In the genomic region with DNA sequence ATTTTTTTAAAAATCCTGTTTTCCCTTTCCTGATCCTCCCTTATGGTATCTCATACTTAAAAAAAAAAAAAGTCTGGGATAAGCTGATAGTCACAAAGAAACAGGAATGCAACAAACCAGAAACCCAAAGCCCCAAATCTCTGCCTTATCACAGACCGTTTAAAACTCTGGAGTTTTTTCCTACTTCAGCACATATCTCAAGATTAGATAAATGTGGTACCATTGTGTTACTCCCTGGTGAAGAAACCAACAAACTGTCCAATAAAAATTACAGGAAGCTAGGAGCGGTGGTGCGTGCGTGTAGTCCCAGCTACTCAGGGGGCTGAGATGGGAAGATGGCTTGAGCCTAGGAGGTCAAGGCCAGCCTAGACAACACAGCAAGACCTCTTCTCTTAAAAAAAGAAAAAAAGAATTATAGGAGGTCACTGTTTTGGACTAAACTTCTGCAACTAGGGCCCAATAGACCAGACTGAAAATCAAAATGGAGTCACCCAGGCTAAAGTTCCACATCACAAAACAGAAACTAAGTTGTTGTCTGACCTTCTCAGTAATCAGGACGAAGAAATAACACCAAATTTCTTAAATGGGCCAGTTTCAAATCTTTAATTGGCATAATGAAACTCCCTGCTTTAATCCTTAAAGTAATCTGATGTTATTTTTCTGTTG, we compare ENCODE assay signal across 9 cellular contexts. TPM values are rescaled to one million over a fixed set of nuclear protein-coding genes. Genes with fewer than 3 reads are reported as not detected.
DNase-seq lines count a peak whose midpoint lies in the region; ATAC-seq, FAIRE-seq and TF ChIP-seq lines count a peak whose summit lies in the region.
"Had no signal": no experiment of that assay in that cellular context is flagged by ENCODE, and none has a peak within 500 bp of the region (broad histone marks: within the 10 kb centered on the region; RNA-seq: fewer than 3 reads in every experiment).

No MANE protein-coding gene starts in this region.

- TF ChIP-seq CTCF in A549 (IDR thresholded peaks at IDR 0.05) = no peak
- TF ChIP-seq CTCF in nephron (IDR thresholded peaks at IDR 0.05; ENCODE audit: unreplicated experiment in 3 of 3) = no peak

- POLR2A ChIA-PET in A549 (lab: Yijun Ruan, JAX) = interaction anchor here (1.1 to 1.7 kb wide), 4 partner anchors 95 to 522 kb away, joined by 3 to 7 read pairs (median 4); a partner anchor contains a TSS

- DNase-seq in A549 (ENCODE audit: low read depth in 1 of 2, low spot score in 1 of 2) = no peak
- peak; percentile 21 for DNase-seq in M059J (ENCODE audit: low read depth)
- no peak for DNase-seq in NCI-H146 (lab: John Stamatoyannopoulos, UW)
- DNase-seq in GM03348 (ENCODE audit: low spot score) = no peak
- no peak for DNase-seq in DMS153 (lab: John Stamatoyannopoulos, UW)
- DNase-seq: CD4-positive, CD25-positive, alpha-beta regulatory T cell had no signal

- no peaks in the 10 kb centered on the region for H3K9me3 Mint-ChIP-seq in dendritic cell treated with granulocyte-macrophage colony-stimulating factor and Interleukin-4, amounts not matched to agents 40 ng/mL and 50 ng/mL, for 4 days
- H3K9me3 Mint-ChIP-seq in nephron = no peaks in the 10 kb centered on the region
- H3K9me3 Mint-ChIP-seq: CD4-positive, CD25-positive, alpha-beta regulatory T cell had no signal

- peak overlapping the region; percentile 48 for H3K4me3 Mint-ChIP-seq in dendritic cell treated with granulocyte-macrophage colony-stimulating factor and Interleukin-4, amounts not matched to agents 40 ng/mL and 50 ng/mL, for 4 days
- H3K4me3 Mint-ChIP-seq in nephron = peak overlapping the region in 1 of 3 experiments; percentile 49

- CTCF ChIA-PET in A549 (lab: Yijun Ruan, JAX) = interaction anchor here (0.6 to 2.3 kb wide), 4 partner anchors 11 to 174 kb away, joined by 3 to 12 read pairs (median 5); no protein-coding TSS in a partner anchor

- H3K4me1 Mint-ChIP-seq in dendritic cell treated with granulocyte-macrophage colony-stimulating factor and Interleukin-4, amounts not matched to agents 40 ng/mL and 50 ng/mL, for 4 days (ENCODE audit: low read depth) = peaks cover 82% of the 10 kb centered on the region
- peaks cover 14% of the 10 kb centered on the region for H3K4me1 Mint-ChIP-seq in nephron

- no peak for TF ChIP-seq RAD21 in A549 (conservative IDR thresholded peaks at IDR 0.05 in 1 of 2, IDR thresholded peaks at IDR 0.05 in 1 of 2)

- peak overlapping the region; percentile 84 to 86 for H3K27ac ChIP-seq in A549

- no peak for FAIRE-seq in A549 (lab: Jason Lieb, UNC)

- no peak overlapping the region for H3K4me3 ChIP-seq in A549

- intact Hi-C loops in dendritic cell treated with granulocyte-macrophage colony-stimulating factor and Interleukin-4, amounts not matched to agents 40 ng/mL and 50 ng/mL, for 4 days (cut with micrococcal nuclease) = loop anchor here (1.0 to 2.0 kb wide), 4 partner anchors 9 to 145 kb away; no protein-coding TSS in a partner anchor

- peaks cover 72% of the 10 kb centered on the region for H3K36me3 Mint-ChIP-seq in dendritic cell treated with granulocyte-macrophage colony-stimulating factor and Interleukin-4, amounts not matched to agents 40 ng/mL and 50 ng/mL, for 4 days (ENCODE audit: low read depth)
- no peaks in the 10 kb centered on the region for H3K36me3 Mint-ChIP-seq in nephron (ENCODE audit: low read depth)
- H3K36me3 Mint-ChIP-seq: CD4-positive, CD25-positive, alpha-beta regulatory T cell had no signal

- no peaks in the 10 kb centered on the region for H3K27me3 Mint-ChIP-seq in dendritic cell treated with granulocyte-macrophage colony-stimulating factor and Interleukin-4, amounts not matched to agents 40 ng/mL and 50 ng/mL, for 4 days
- H3K27me3 Mint-ChIP-seq in nephron (ENCODE audit: low read depth) = no peaks in the 10 kb centered on the region

- H3K27ac Mint-ChIP-seq in dendritic cell treated with granulocyte-macrophage colony-stimulating factor and Interleukin-4, amounts not matched to agents 40 ng/mL and 50 ng/mL, for 4 days = peak overlapping the region; percentile 98
- H3K27ac Mint-ChIP-seq in nephron = peak overlapping the region; percentile 91 to 99 (median 96)

- ATAC-seq in A549 (no peak), HG03039 (IDR thresholded peaks at IDR 0.05; ENCODE audit: unreplicated experiment) (no peak)

- TF ChIP-seq POLR2A in A549 (IDR thresholded peaks at IDR 0.05; ENCODE audit: low read length) = no peak

- peak overlapping the region; percentile 75 for H3K4me2 ChIP-seq in A549

- no peaks in the 10 kb centered on the region for H3K9me3 ChIP-seq in A549

- no peak for TF ChIP-seq EP300 in A549 (IDR thresholded peaks at IDR 0.05)

- H3K4me1 ChIP-seq in A549 = peaks cover 61% of the 10 kb centered on the region

- WGBS in A549 (ENCODE audit: missing lambda C conversion rate) = 57% methylated on average over 5 of the region's 5 CpGs

TF ChIP-seq in A549, 52 proteins besides CTCF, POLR2A, EP300 and RAD21:
- TF ChIP-seq SMC3 (IDR thresholded peaks at IDR 0.05) = no peak
- no peak for TF ChIP-seq KDM5A (IDR thresholded peaks at IDR 0.05)
- TF ChIP-seq, protein P1, sequence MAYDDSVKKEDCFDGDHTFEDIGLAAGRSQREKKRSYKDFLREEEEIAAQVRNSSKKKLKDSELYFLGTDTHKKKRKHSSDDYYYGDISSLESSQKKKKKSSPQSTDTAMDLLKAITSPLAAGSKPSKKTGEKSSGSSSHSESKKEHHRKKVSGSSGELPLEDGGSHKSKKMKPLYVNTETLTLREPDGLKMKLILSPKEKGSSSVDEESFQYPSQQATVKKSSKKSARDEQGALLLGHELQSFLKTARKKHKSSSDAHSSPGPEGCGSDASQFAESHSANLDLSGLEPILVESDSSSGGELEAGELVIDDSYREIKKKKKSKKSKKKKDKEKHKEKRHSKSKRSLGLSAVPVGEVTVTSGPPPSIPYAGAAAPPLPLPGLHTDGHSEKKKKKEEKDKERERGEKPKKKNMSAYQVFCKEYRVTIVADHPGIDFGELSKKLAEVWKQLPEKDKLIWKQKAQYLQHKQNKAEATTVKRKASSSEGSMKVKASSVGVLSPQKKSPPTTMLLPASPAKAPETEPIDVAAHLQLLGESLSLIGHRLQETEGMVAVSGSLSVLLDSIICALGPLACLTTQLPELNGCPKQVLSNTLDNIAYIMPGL (CRISPR knock-in tag; IDR thresholded peaks at IDR 0.05; ENCODE audit: borderline replicate concordance) = peak; percentile 96
- TF ChIP-seq, protein P2, sequence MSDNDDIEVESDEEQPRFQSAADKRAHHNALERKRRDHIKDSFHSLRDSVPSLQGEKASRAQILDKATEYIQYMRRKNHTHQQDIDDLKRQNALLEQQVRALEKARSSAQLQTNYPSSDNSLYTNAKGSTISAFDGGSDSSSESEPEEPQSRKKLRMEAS (IDR thresholded peaks at IDR 0.05) = no peak
- TF ChIP-seq, protein P3, sequence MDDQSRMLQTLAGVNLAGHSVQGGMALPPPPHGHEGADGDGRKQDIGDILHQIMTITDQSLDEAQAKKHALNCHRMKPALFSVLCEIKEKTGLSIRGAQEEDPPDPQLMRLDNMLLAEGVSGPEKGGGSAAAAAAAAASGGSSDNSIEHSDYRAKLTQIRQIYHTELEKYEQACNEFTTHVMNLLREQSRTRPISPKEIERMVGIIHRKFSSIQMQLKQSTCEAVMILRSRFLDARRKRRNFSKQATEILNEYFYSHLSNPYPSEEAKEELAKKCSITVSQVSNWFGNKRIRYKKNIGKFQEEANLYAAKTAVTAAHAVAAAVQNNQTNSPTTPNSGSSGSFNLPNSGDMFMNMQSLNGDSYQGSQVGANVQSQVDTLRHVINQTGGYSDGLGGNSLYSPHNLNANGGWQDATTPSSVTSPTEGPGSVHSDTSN (IDR thresholded peaks at IDR 0.05) = no peak
- TF ChIP-seq JUN (IDR thresholded peaks at IDR 0.05) = no peak
- no peak for TF ChIP-seq NFE2L2 (conservative IDR thresholded peaks at IDR 0.05; ENCODE audit: low read length)
- TF ChIP-seq FOXS1 (CRISPR knock-in tag; IDR thresholded peaks at IDR 0.05) = peak; percentile 98
- no peak for TF ChIP-seq NR3C1 (IDR thresholded peaks at IDR 0.05)
- TF ChIP-seq TFCP2L1 (CRISPR knock-in tag; IDR thresholded peaks at IDR 0.05) = peak; percentile 20; the same call in 1 of the 2 replicates
- no peak for TF ChIP-seq CBX2 (IDR thresholded peaks at IDR 0.05; ENCODE audit: borderline replicate concordance, low read depth)
- TF ChIP-seq ZNF302 (CRISPR knock-in tag; IDR thresholded peaks at IDR 0.05) = peak; percentile 96
- peak; percentile 99 for TF ChIP-seq HOXB13 (CRISPR knock-in tag; IDR thresholded peaks at IDR 0.05; ENCODE audit: low read depth)
- peak; percentile 60; the same call in 1 of the 2 replicates for TF ChIP-seq RARB (CRISPR knock-in tag; IDR thresholded peaks at IDR 0.05)
- no peak for TF ChIP-seq MAFK (IDR thresholded peaks at IDR 0.05; ENCODE audit: partially characterized antibody)
- peak; percentile 91 for TF ChIP-seq HOXA7 (CRISPR knock-in tag; IDR thresholded peaks at IDR 0.05)
- TF ChIP-seq, protein P4, sequence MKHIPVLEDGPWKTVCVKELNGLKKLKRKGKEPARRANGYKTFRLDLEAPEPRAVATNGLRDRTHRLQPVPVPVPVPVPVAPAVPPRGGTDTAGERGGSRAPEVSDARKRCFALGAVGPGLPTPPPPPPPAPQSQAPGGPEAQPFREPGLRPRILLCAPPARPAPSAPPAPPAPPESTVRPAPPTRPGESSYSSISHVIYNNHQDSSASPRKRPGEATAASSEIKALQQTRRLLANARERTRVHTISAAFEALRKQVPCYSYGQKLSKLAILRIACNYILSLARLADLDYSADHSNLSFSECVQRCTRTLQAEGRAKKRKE (CRISPR knock-in tag; IDR thresholded peaks at IDR 0.05; ENCODE audit: low read depth) = peak; percentile 98
- peak; percentile 96 for TF ChIP-seq ZSCAN20 (CRISPR knock-in tag; IDR thresholded peaks at IDR 0.05)
- TF ChIP-seq NPAS2 (CRISPR knock-in tag; IDR thresholded peaks at IDR 0.05; ENCODE audit: borderline replicate concordance) = 0 out of 2 replicates have a peak, but pooled peaks have one; percentile 23
- peak; percentile 98; the same call in 1 of the 2 replicates for TF ChIP-seq HEYL (CRISPR knock-in tag; IDR thresholded peaks at IDR 0.05)
- peak; percentile 98 for TF ChIP-seq EHF (CRISPR knock-in tag; IDR thresholded peaks at IDR 0.05)
- TF ChIP-seq FOSB (CRISPR knock-in tag; IDR thresholded peaks at IDR 0.05) = peak; percentile 87
- no peak for TF ChIP-seq CBX8 (IDR thresholded peaks at IDR 0.05)
- TF ChIP-seq TP53 (CRISPR knock-in tag; IDR thresholded peaks at IDR 0.05) = peak; percentile 91
- TF ChIP-seq HOXB5 (CRISPR knock-in tag; IDR thresholded peaks at IDR 0.05) = peak; percentile 98
TF ChIP-seq in A549: peak in this region for 15.

RNA-seq across cellular contexts. Expression of a gene that starts 51.9 kb away (rescaled TPM):
- polyA plus RNA-seq in A549 (2011; rRNA removed) (37.3 and 38.1 TPM in 2 replicates), A549 (2017; fragmentation: RNase III; extraction: RNeasy Plus Mini Kit Qiagen cat#74134 plus additional on column Dnase treatment) (33.2 to 43.3 TPM (median 41.5 TPM) in 3 replicates)
- polyA plus RNA-seq in A549 (2012; cell fraction: cytosol; rRNA removed) = 53.4 and 68.8 TPM in 2 replicates
- polyA plus RNA-seq in A549 (2012; cell fraction: nucleus; rRNA removed) = 63.9 and 115 TPM in 2 replicates
- polyA minus RNA-seq in A549 (2011; rRNA and poly(A)+ RNA removed) = 37.6 and 44.1 TPM in 2 replicates
- total RNA-seq in M059J (2014; rRNA removed; shearing (Covaris generic)) = 11.2 and 18.0 TPM in 2 replicates
